In genomic region chr10:24287559-24288195, GRCh38 we compare ENCODE assay signal across 14 cellular contexts.
"Had no signal": no experiment of that assay in that cellular context is flagged by ENCODE, and none has a peak within 500 bp of the region (broad histone marks: within the 10 kb centered on the region; RNA-seq: fewer than 3 reads in every experiment).

No MANE protein-coding gene starts in this region.

- H3K4me1 ChIP-seq: gastroesophageal sphincter, upper lobe of right lung had no signal

- H3K9me3 ChIP-seq: pancreas, upper lobe of right lung had no signal

- H3K27me3 ChIP-seq: gastroesophageal sphincter, heart right ventricle, pancreas, upper lobe of right lung had no signal

- H3K36me3 ChIP-seq: pancreas, upper lobe of right lung had no signal

- ATAC-seq: gastroesophageal sphincter; naive thymus-derived CD8-positive, alpha-beta T cell; stimulated activated naive CD8-positive, alpha-beta T cell treated with anti-CD3 and anti-CD28 coated beads, Interleukin-15, Interleukin-2, amounts not matched to agents 100 U/mL and 50 U/mL, for 24 hours; upper lobe of right lung had no signal

- H3K4me3 ChIP-seq: gastroesophageal sphincter, heart right ventricle, pancreas, skin epidermis, upper lobe of right lung had no signal

- DNase-seq: activated CD4-positive, alpha-beta T cell treated with anti-CD3 and anti-CD28 coated beads, Interleukin-2, amount 10 ng/mL, durations not matched to agents 7 days and 5 days; activated CD8-positive, alpha-beta memory T cell treated with anti-CD3 and anti-CD28 coated beads for 24 hours; activated naive CD8-positive, alpha-beta T cell treated with anti-CD3 and anti-CD28 coated beads for 36 hours; cerebellar nuclear complex; effector CD8-positive, alpha-beta T cell; heart right ventricle; naive thymus-derived CD8-positive, alpha-beta T cell; pancreas; stimulated activated CD4-positive, alpha-beta T cell treated with anti-CD3 and anti-CD28 coated beads, Interleukin-15, amount 100 ng/mL, for 24 hours; stimulated activated CD4-positive, alpha-beta T cell treated with anti-CD3 and anti-CD28 coated beads, Interleukin-4, amount 100 ng/mL, for 1 hour; stimulated activated naive CD8-positive, alpha-beta T cell treated with anti-CD3 and anti-CD28 coated beads, Interleukin-15, Interleukin-2, amounts not matched to agents 100 U/mL and 50 U/mL, for 24 hours; upper lobe of right lung had no signal

- H3K27ac ChIP-seq: pancreas, upper lobe of right lung had no signal
